In genomic region chr12:4115570-4115969, GRCh38 we compare ENCODE assay signal across 1 cellular context.
TF ChIP-seq lines count a peak whose summit lies in the region.

No MANE protein-coding gene starts in this region.

TF ChIP-seq in HCT116, 20 proteins besides CTCF, POLR2A, EP300 and RAD21 (continued from another document):
- TF ChIP-seq SP1 (IDR thresholded peaks at IDR 0.05; ENCODE audit: low read depth): no peak
- TF ChIP-seq FOSL1 (IDR thresholded peaks at IDR 0.05; ENCODE audit: low read depth): no peak
- TF ChIP-seq TCF7L2 (IDR thresholded peaks at IDR 0.05; ENCODE audit: borderline replicate concordance, extremely low read depth, insufficient read depth, insufficient read length): no peak
- TF ChIP-seq ZFX (IDR thresholded peaks at IDR 0.05): no peak
- TF ChIP-seq CEBPB (IDR thresholded peaks at IDR 0.05; ENCODE audit: low read depth): no peak
- no peak for TF ChIP-seq EZH2 (IDR thresholded peaks at IDR 0.05)
- no peak for TF ChIP-seq ZNF274 (IDR thresholded peaks at IDR 0.05; ENCODE audit: low read depth, low read length)
- no peak for TF ChIP-seq EGR1 (IDR thresholded peaks at IDR 0.05; ENCODE audit: low read depth)
- TF ChIP-seq YY1 (IDR thresholded peaks at IDR 0.05; ENCODE audit: extremely low read depth, insufficient replicate concordance, low read depth, low read length): no peak
- no peak for TF ChIP-seq EZH2phosphoT487 (IDR thresholded peaks at IDR 0.05; ENCODE audit: borderline replicate concordance)
- no peak for TF ChIP-seq ATF3 (IDR thresholded peaks at IDR 0.05)
- no peak for TF ChIP-seq REST (IDR thresholded peaks at IDR 0.05; ENCODE audit: low read depth)
- no peak for TF ChIP-seq MAX (IDR thresholded peaks at IDR 0.05)
- TF ChIP-seq JUND (IDR thresholded peaks at IDR 0.05): no peak
- TF ChIP-seq CBX3 (IDR thresholded peaks at IDR 0.05; ENCODE audit: low read depth): no peak
- TF ChIP-seq ELF1 (IDR thresholded peaks at IDR 0.05; ENCODE audit: borderline replicate concordance, low read depth): no peak
- TF ChIP-seq SRF (IDR thresholded peaks at IDR 0.05; ENCODE audit: low read depth): no peak
